Comparison of ENCODE assay signal across 33 cellular contexts in genomic region chr10:412109-412508, GRCh38.
DNase-seq lines count a peak whose midpoint lies in the region; ATAC-seq and TF ChIP-seq lines count a peak whose summit lies in the region.
"Had no signal": no experiment of that assay in that cellular context is flagged by ENCODE, and none has a peak within 500 bp of the region (broad histone marks: within the 10 kb centered on the region; RNA-seq: fewer than 3 reads in every experiment).

No MANE protein-coding gene starts in this region.

- no peak overlapping the region for H3K9ac ChIP-seq in adipocyte (ENCODE audit: low read length)

- H3K4me3 ChIP-seq in adipocyte (ENCODE audit: low read length), result no peak overlapping the region
- H3K4me3 ChIP-seq: A549, heart right ventricle, ovary, SJSA1, testis had no signal

- H3K27me3 ChIP-seq in adipocyte (replicated peaks; ENCODE audit: control insufficient read depth, insufficient read depth, low read length), result no peaks in the 10 kb centered on the region
- H3K27me3 ChIP-seq: BE2C, heart right ventricle, ovary, SJSA1, testis had no signal

- peaks cover 53% of the 10 kb centered on the region for H3K36me3 ChIP-seq in adipocyte (ENCODE audit: control insufficient read depth, insufficient read depth, low read length, severe bottlenecking)
- H3K36me3 ChIP-seq: BE2C, ovary had no signal

- ATAC-seq in GM21360 (IDR thresholded peaks at IDR 0.05; ENCODE audit: unreplicated experiment) (peak; percentile 72), memory B cell (ENCODE audit: low read depth) (peak; percentile 56)
- ATAC-seq: A549; activated naive CD4-positive, alpha-beta T cell treated with anti-CD3 and anti-CD28 coated beads, Interleukin-2, amount 50 U/mL, for 72 hours; heart right ventricle; left cardiac atrium; naive thymus-derived CD8-positive, alpha-beta T cell; Panc1; right cardiac atrium; T-cell had no signal

- no peak overlapping the region for H3K27ac Mint-ChIP-seq in memory B cell
- H3K27ac Mint-ChIP-seq: activated CD4-positive, alpha-beta memory T cell treated with anti-CD3 and anti-CD28 coated beads for 36 hours; activated naive CD4-positive, alpha-beta T cell treated with anti-CD3 and anti-CD28 coated beads, Interleukin-2, amount 50 U/mL, for 72 hours; activated T-helper 2 cell treated with anti-CD3 and anti-CD28 coated beads, Interferon-gamma antibody, Interleukin-2, Interleukin-4, amounts not matched to agents 10 μg/mL and 5 μg/mL and 100 μg/mL, durations not matched to agents 14 hours and 24 hours and 36 hours; dendritic cell treated with granulocyte-macrophage colony-stimulating factor and Interleukin-4, amounts not matched to agents 40 ng/mL and 50 ng/mL, for 4 days; T-cell had no signal

- peaks cover 5% of the 10 kb centered on the region for H3K4me1 ChIP-seq in adipocyte (ENCODE audit: control insufficient read depth, insufficient read depth, low read length)
- H3K4me1 ChIP-seq: A549, BE2C, testis had no signal

- peaks cover 5% of the 10 kb centered on the region for H3K36me3 Mint-ChIP-seq in memory B cell
- H3K36me3 Mint-ChIP-seq: activated naive CD4-positive, alpha-beta T cell treated with anti-CD3 and anti-CD28 coated beads, Interleukin-2, amount 50 U/mL, for 72 hours had no signal

- peaks cover 6% of the 10 kb centered on the region for H3K4me1 Mint-ChIP-seq in memory B cell

- H3K9me3 Mint-ChIP-seq in memory B cell, result no peaks in the 10 kb centered on the region
- H3K9me3 Mint-ChIP-seq: activated CD4-positive, alpha-beta memory T cell treated with anti-CD3 and anti-CD28 coated beads for 36 hours; activated naive CD4-positive, alpha-beta T cell treated with anti-CD3 and anti-CD28 coated beads, Interleukin-2, amount 50 U/mL, for 72 hours; activated T-helper 2 cell treated with anti-CD3 and anti-CD28 coated beads, Interferon-gamma antibody, Interleukin-2, Interleukin-4, amounts not matched to agents 10 μg/mL and 5 μg/mL and 100 μg/mL, durations not matched to agents 14 hours and 24 hours and 36 hours; dendritic cell treated with granulocyte-macrophage colony-stimulating factor and Interleukin-4, amounts not matched to agents 40 ng/mL and 50 ng/mL, for 4 days; naive thymus-derived CD8-positive, alpha-beta T cell; T-cell had no signal

- in situ Hi-C loops in G401 (cut with HindIII; ENCODE audit: low sequenced_read_pairs), result no loop called here

- peak; percentile 60 for DNase-seq in GM10266 (ENCODE audit: extremely low spot score)
- peak; percentile 7 for DNase-seq in adipocyte (ENCODE audit: low read depth)
- DNase-seq in memory B cell (ENCODE audit: low spot score in 2 of 2), result no peak
- DNase-seq in DMS 273 (lab: John Stamatoyannopoulos, UW; ENCODE audit: unreplicated experiment), result no peak
- no peak for DNase-seq in G401 (ENCODE audit: low spot score)
- no peak for DNase-seq in stimulated activated CD4-positive, alpha-beta T cell treated with anti-CD3 and anti-CD28 coated beads, Interleukin-4, amount 100 ng/mL, for 24 hours
- no peak for DNase-seq in NK-92 (lab: John Stamatoyannopoulos, UW; ENCODE audit: unreplicated experiment)
- DNase-seq: activated CD4-positive, alpha-beta memory T cell treated with anti-CD3 and anti-CD28 coated beads for 36 hours; activated CD4-positive, CD25-positive, alpha-beta regulatory T cell; activated CD8-positive, alpha-beta memory T cell treated with anti-CD3 and anti-CD28 coated beads, Interleukin-2, amount 50 U/mL, for 48 hours; aorta; BE2C; COR-L47; DND-41; H7; heart right ventricle; left cardiac atrium; naive thymus-derived CD8-positive, alpha-beta T cell; NCI-H1105; NCI-H1930; ovary; right cardiac atrium; stimulated activated CD4-positive, alpha-beta T cell treated with anti-CD3 and anti-CD28 coated beads, Interleukin-4, amount 100 ng/mL, for 4 hours; stimulated activated naive CD4-positive, alpha-beta T cell treated with Interleukin-2 at 50 U/mL for 16 hours; T-cell; testis had no signal

- TF ChIP-seq CTCF in GM10266 (IDR thresholded peaks at IDR 0.05; ENCODE audit: control insufficient read depth, insufficient read depth, low read depth, missing control alignments), result no peak

- no peaks in the 10 kb centered on the region for H3K9me3 ChIP-seq in adipocyte (ENCODE audit: control insufficient read depth, low read length)
- H3K9me3 ChIP-seq: A549, BE2C, heart right ventricle, ovary, SJSA1, testis had no signal

- no peak overlapping the region for H3K4me3 Mint-ChIP-seq in memory B cell
- H3K4me3 Mint-ChIP-seq: activated CD4-positive, alpha-beta memory T cell treated with anti-CD3 and anti-CD28 coated beads for 36 hours; dendritic cell treated with granulocyte-macrophage colony-stimulating factor and Interleukin-4, amounts not matched to agents 40 ng/mL and 50 ng/mL, for 4 days; naive thymus-derived CD8-positive, alpha-beta T cell; T-cell had no signal

- H3K27me3 Mint-ChIP-seq in memory B cell, result peaks cover 5% of the 10 kb centered on the region
- H3K27me3 Mint-ChIP-seq: activated CD4-positive, alpha-beta memory T cell treated with anti-CD3 and anti-CD28 coated beads for 36 hours had no signal

Comparison
In these comparisons a context has a peak if more than half of its experiments do, and no peak if none do; other contexts are left out.
1. DNase-seq: peak in GM10266 (single experiment) and adipocyte (single experiment); none in memory B cell (0 of 2), DMS 273 (single experiment), G401 (single experiment), stimulated activated CD4-positive, alpha-beta T cell treated with anti-CD3 and anti-CD28 coated beads, Interleukin-4, amount 100 ng/mL, for 24 hours (single experiment) and NK-92 (single experiment).